In genomic region chr13:49238621-49239020, GRCh38 we compare ENCODE assay signal across 25 cellular contexts. TPM values are rescaled to one million over a fixed set of nuclear protein-coding genes. Genes with fewer than 3 reads are reported as not detected.
A peak's percentile ranks its signal among the peaks of the same experiment; 100 is the strongest.
DNase-seq lines count a peak whose midpoint lies in the region; ATAC-seq, FAIRE-seq and TF ChIP-seq lines count a peak whose summit lies in the region.
"Had no signal": no experiment of that assay in that cellular context is flagged by ENCODE, and none has a peak within 500 bp of the region (broad histone marks: within the 10 kb centered on the region; RNA-seq: fewer than 3 reads in every experiment).

No MANE protein-coding gene starts in this region.

- H3K18ac ChIP-seq in mesendoderm (ENCODE audit: low read length): no peak overlapping the region

- no peak overlapping the region for H3K23ac ChIP-seq in mesendoderm (ENCODE audit: low read length)

- no peak overlapping the region for H2BK5ac ChIP-seq in mesendoderm (ENCODE audit: low read length)

- no peak overlapping the region for H2AK5ac ChIP-seq in mesendoderm (ENCODE audit: low read length)

- no peaks in the 10 kb centered on the region for H3K79me2 ChIP-seq in mesendoderm (ENCODE audit: control insufficient read depth, insufficient read depth, low read length)

- H2BK120ac ChIP-seq in mesendoderm (ENCODE audit: low read depth, low read length): no peak overlapping the region

- no peaks in the 10 kb centered on the region for H3K36me3 Mint-ChIP-seq in T-helper 17 cell (ENCODE audit: low read depth)

- H3K27ac Mint-ChIP-seq in T-helper 17 cell: peak overlapping the region; percentile 67
- H3K27ac Mint-ChIP-seq: CD4-positive, alpha-beta T cell had no signal

- TF ChIP-seq EP300 in upper lobe of left lung (IDR thresholded peaks at IDR 0.05): no peak

- H3K9me3 ChIP-seq in T-helper 17 cell (ENCODE audit: control insufficient read depth, low read length, poor library complexity, severe bottlenecking): no peaks in the 10 kb centered on the region
- no peaks in the 10 kb centered on the region for H3K9me3 ChIP-seq in upper lobe of left lung

- no peak overlapping the region for H3K56ac ChIP-seq in mesendoderm (ENCODE audit: low read length)

- H3K79me1 ChIP-seq in mesendoderm (ENCODE audit: low read length): no peaks in the 10 kb centered on the region

- H3K27me3 ChIP-seq in mesendoderm (ENCODE audit: insufficient read depth, low read length, poor library complexity): no peaks in the 10 kb centered on the region
- no peaks in the 10 kb centered on the region for H3K27me3 ChIP-seq in upper lobe of left lung
- H3K27me3 ChIP-seq: BLaER1 had no signal

- no peak overlapping the region for H4K8ac ChIP-seq in mesendoderm (ENCODE audit: low read depth, low read length)

- H3K36me3 ChIP-seq in mesendoderm (ENCODE audit: control insufficient read depth, insufficient read depth, low read length): no peaks in the 10 kb centered on the region
- no peaks in the 10 kb centered on the region for H3K36me3 ChIP-seq in upper lobe of left lung
- H3K36me3 ChIP-seq: BLaER1 had no signal

- no peak overlapping the region for H4K5ac ChIP-seq in mesendoderm (ENCODE audit: low read length)

- DNase-seq in ELF-1 (ENCODE audit: low read depth, low spot score): peak; percentile 39
- DNase-seq in M059J (ENCODE audit: low read depth): peak; percentile 80
- no peak for DNase-seq in T-helper 17 cell
- DNase-seq in mesendoderm: peak; percentile 25
- DNase-seq in mesenteric fat pad (ENCODE audit: low spot score): no peak
- DNase-seq in NCI-H1105 treated with DMSO at 0.1 percent for 48 hours (lab: John Stamatoyannopoulos, UW): no peak
- DNase-seq in D721Med (ENCODE audit: insufficient read length, low spot score): no peak
- no peak for DNase-seq in upper lobe of left lung
- DNase-seq: CD4-positive, alpha-beta T cell; HCEC 1CT; NCI-H1105; NCI-H146; NCI-H1930; NCI-H2107; NCI-H446 treated with DMSO at 0.1 percent for 48 hours; NCI-H526; NCI-H82; NK-92 treated with Interleukin-12 subunit alpha and Interleukin-12 subunit beta, amount 100 ng/mL, for 24 hours; SHP77 treated with DMSO at 0.1 percent for 48 hours had no signal

- no peaks in the 10 kb centered on the region for H3K4me1 ChIP-seq in mesendoderm (ENCODE audit: control insufficient read depth, low read depth, low read length)
- no peaks in the 10 kb centered on the region for H3K4me1 ChIP-seq in upper lobe of left lung
- H3K4me1 ChIP-seq: BLaER1 had no signal

- TF ChIP-seq CTCF in D721Med (IDR thresholded peaks at IDR 0.05; ENCODE audit: insufficient read depth, missing control alignments): no peak
- no peak for TF ChIP-seq CTCF in upper lobe of left lung (IDR thresholded peaks at IDR 0.05)

- H3K4me3 ChIP-seq in mesendoderm (ENCODE audit: low read length) (no peak overlapping the region), upper lobe of left lung (no peak overlapping the region)
- H3K4me3 ChIP-seq: BLaER1 had no signal

- no peak overlapping the region for H3K9ac ChIP-seq in mesendoderm (ENCODE audit: low read length)
- H3K9ac ChIP-seq: BLaER1 had no signal

- H3K4me2 ChIP-seq in mesendoderm (ENCODE audit: low read length): no peak overlapping the region
- H3K4me2 ChIP-seq: BLaER1 had no signal

- ATAC-seq in T-helper 17 cell (no peak), upper lobe of left lung (ENCODE audit: low FRiP score in 2 of 2) (no peak)

- no peak overlapping the region for H3K4me3 Mint-ChIP-seq in T-helper 17 cell
- H3K4me3 Mint-ChIP-seq: CD4-positive, alpha-beta T cell had no signal

- H2BK15ac ChIP-seq in mesendoderm (replicated peaks; ENCODE audit: low read depth): no peak overlapping the region

- H3K4ac ChIP-seq in mesendoderm (ENCODE audit: low read depth, low read length): no peak overlapping the region

- WGBS in mesendoderm (ENCODE audit: extremely low coverage, insufficient coverage, low lambda C conversion rate): no CpG with 5 or more reads among the region's 2 CpGs
- WGBS in upper lobe of left lung, 2 donors: 86 to 94% methylated on average over 2 of the region's 2 CpGs

- H3K27ac ChIP-seq in mesendoderm (ENCODE audit: low read depth, low read length) (no peak overlapping the region), upper lobe of left lung (no peak overlapping the region)
- H3K27ac ChIP-seq: BLaER1, HL-60 had no signal

- TF ChIP-seq POLR2A in upper lobe of left lung (IDR thresholded peaks at IDR 0.05): no peak

- peaks cover 22% of the 10 kb centered on the region for H3K27me3 Mint-ChIP-seq in T-helper 17 cell

- FAIRE-seq in D721Med (lab: Jason Lieb, UNC): no peak
- FAIRE-seq: A204.1, H1 had no signal

- H3K4me1 Mint-ChIP-seq in T-helper 17 cell: peaks cover 2% of the 10 kb centered on the region

RNA-seq across cellular contexts. Expression of gene CDADC1, which starts 9.1 kb away (rescaled TPM):
- 5.7 and 6.0 TPM in 2 replicates for total RNA-seq in M059J (2014; rRNA removed; shearing (Covaris generic))
- total RNA-seq in T-helper 17 cell: 10 to 100 TPM; 16.5 to 18.6 TPM
- 4.7 TPM for polyA plus RNA-seq in mesendoderm (2013, experiment 1 of 2)
- polyA plus RNA-seq in mesendoderm (2013, experiment 2 of 2): 5.1 TPM
- total RNA-seq in mesenteric fat pad: 12.3 TPM
- 10 to 100 TPM in 4 of 6 donors, 1 to 10 TPM in 2; 4.2 to 16.4 (median 10.6) TPM for total RNA-seq in upper lobe of left lung

RNA-seq across cellular contexts. Expression of gene MLNR, which starts 18.5 kb away (rescaled TPM):
- not detected in 2 replicates for total RNA-seq in M059J (2014; rRNA removed; shearing (Covaris generic))
- total RNA-seq in T-helper 17 cell (not detected), mesenteric fat pad (not detected), upper lobe of left lung (under 1 TPM in 2 of 6 donors, not detected in 4; 0.30 to 0.49 TPM)
- 0.06 TPM for polyA plus RNA-seq in mesendoderm (2013, experiment 1 of 2)
- not detected for polyA plus RNA-seq in mesendoderm (2013, experiment 2 of 2)
- total RNA-seq: CD4-positive, alpha-beta T cell; T-helper 1 cell treated with Interleukin-12 subunit alpha and Interleukin-12 subunit beta and Interleukin-4 antibody, amounts not matched to agents 30 ng/mL and 1 ng/mL, for 36 hours had no signal
- polyA plus RNA-seq: AG04450 had no signal

Comparison
In these comparisons a context has a peak if more than half of its experiments do, and no peak if none do; other contexts are left out.
1. DNase-seq: peak in ELF-1 (single experiment), M059J (single experiment) and mesendoderm (single experiment); none in T-helper 17 cell (0 of 3), mesenteric fat pad (single experiment), NCI-H1105 treated with DMSO at 0.1 percent for 48 hours (single experiment), D721Med (single experiment) and upper lobe of left lung (0 of 2).